27 cellular contexts compared by ENCODE assay signal in genomic region chr15:49538520-49538919, GRCh38.
"Had no signal": no experiment of that assay in that cellular context is flagged by ENCODE, and none has a peak within 500 bp of the region (broad histone marks: within the 10 kb centered on the region; RNA-seq: fewer than 3 reads in every experiment).

No MANE protein-coding gene starts in this region.

- ATAC-seq: stimulated activated effector memory CD8-positive, alpha-beta T cell treated with anti-CD3 and anti-CD28 coated beads, Interleukin-12 subunit alpha, Interleukin-12 subunit beta, amount 100 ng/mL, for 72 hours; stimulated activated memory B cell treated with anti-CD40 and anti-IgM and Interleukin-4, amounts not matched to agents 10 μg/mL and 1 μg/mL and 100 μg/mL, for 72 hours; stimulated activated naive B cell treated with anti-CD40 and anti-IgM and Interleukin-4, amounts not matched to agents 10 μg/mL and 1 μg/mL and 100 μg/mL, for 72 hours; stimulated activated naive CD8-positive, alpha-beta T cell treated with anti-CD3 and anti-CD28 coated beads, Interleukin-15, amount 100 ng/mL, for 72 hours; stimulated activated naive CD8-positive, alpha-beta T cell treated with anti-CD3 and anti-CD28 coated beads, Interleukin-15, Interleukin-2, amounts not matched to agents 100 U/mL and 50 U/mL, for 24 hours; upper lobe of right lung had no signal

- H3K27me3 ChIP-seq: stomach, suprapubic skin, testis, thyroid gland, tibial artery, tibial nerve, transverse colon, upper lobe of left lung, upper lobe of right lung, uterus, vagina had no signal

- H3K9me3 ChIP-seq: suprapubic skin, testis, thyroid gland had no signal

- H3K36me3 ChIP-seq: stomach, suprapubic skin, thoracic aorta, thyroid gland, tibial artery, transverse colon, upper lobe of left lung, upper lobe of right lung, uterus, vagina had no signal

- DNase-seq: stimulated activated CD4-positive, alpha-beta T cell treated with anti-CD3 and anti-CD28 coated beads, Interleukin-2, amount 100 ng/mL, for 48 hours; stimulated activated CD4-positive, alpha-beta T cell treated with anti-CD3 and anti-CD28 coated beads, Interleukin-4, amount 100 ng/mL, for 1 hour; stimulated activated CD4-positive, alpha-beta T cell treated with anti-CD3 and anti-CD28 coated beads, Interleukin-4, amount 100 ng/mL, for 24 hours; stimulated activated CD4-positive, alpha-beta T cell treated with anti-CD3 and anti-CD28 coated beads, Interleukin-4, amount 100 ng/mL, for 4 hours; stimulated activated CD8-positive, alpha-beta memory T cell treated with anti-CD3 and anti-CD28 coated beads, Interleukin-4, amount 100 ng/mL, for 48 hours; stimulated activated naive B cell treated with anti-CD40 and anti-IgM and Interleukin-4, amounts not matched to agents 10 μg/mL and 1 μg/mL and 100 μg/mL, for 72 hours; stimulated activated naive CD4-positive, alpha-beta T cell; stimulated activated naive CD4-positive, alpha-beta T cell treated with Interleukin-2 at 50 U/mL for 16 hours; stimulated activated naive CD8-positive, alpha-beta T cell treated with anti-CD3 and anti-CD28 coated beads, Interleukin-15, amount 100 ng/mL, for 72 hours; stimulated activated naive CD8-positive, alpha-beta T cell treated with anti-CD3 and anti-CD28 coated beads, Interleukin-15, Interleukin-2, amounts not matched to agents 100 U/mL and 50 U/mL, for 24 hours; stomach; substantia nigra; testis; thyroid gland; tibial artery; transverse colon; trophoblast cell; upper lobe of left lung; upper lobe of right lung; uterus had no signal

- H3K27ac ChIP-seq: stomach, suprapubic skin, testis, thoracic aorta, thyroid gland, tibial artery, tibial nerve, transverse colon, upper lobe of left lung, upper lobe of right lung, uterus, vagina had no signal

- H3K4me1 ChIP-seq: stomach, suprapubic skin, testis, thyroid gland, tibial artery, tibial nerve, transverse colon, upper lobe of left lung, upper lobe of right lung, uterus, vagina had no signal

- H3K4me3 ChIP-seq: stomach, suprapubic skin, testis, thoracic aorta, thyroid gland, tibial artery, tibial nerve, transverse colon, upper lobe of left lung, upper lobe of right lung, uterus, vagina had no signal

- FAIRE-seq: urothelium cell line had no signal
